ENCODE assay signal across 13 cellular contexts in genomic region chr21:37484535-37485474, GRCh38.
DNase-seq lines count a peak whose midpoint lies in the region; ATAC-seq and TF ChIP-seq lines count a peak whose summit lies in the region.
"Had no signal": no experiment of that assay in that cellular context is flagged by ENCODE, and none has a peak within 500 bp of the region (broad histone marks: within the 10 kb centered on the region; RNA-seq: fewer than 3 reads in every experiment).

No MANE protein-coding gene starts in this region.

- H3K27me3 ChIP-seq in right atrium auricular region (no peaks in the 10 kb centered on the region), left lung (no peaks in the 10 kb centered on the region)
- H3K27me3 ChIP-seq: uterus had no signal

- H3K4me3 ChIP-seq in right atrium auricular region (no peak overlapping the region), left lung (no peak overlapping the region)
- H3K4me3 ChIP-seq: uterus had no signal

- intact Hi-C loops in Right ventricle myocardium superior (cut with DNase I) (no loop called here), left cardiac atrium (cut with DNase I) (no loop called here), left lung (cut with DNase I) (no loop called here)

- H3K9me3 ChIP-seq in right atrium auricular region (no peaks in the 10 kb centered on the region), left lung (no peaks in the 10 kb centered on the region)
- H3K9me3 ChIP-seq: uterus had no signal

- H3K27ac ChIP-seq in right atrium auricular region (peak overlapping the region in 1 of 2 donors; percentile 35), left lung (peak overlapping the region in 1 of 2 donors; percentile 34)
- H3K27ac ChIP-seq: uterus had no signal

- DNase-seq in Right ventricle myocardium superior = no peak
- DNase-seq in right atrium auricular region (ENCODE audit: low spot score) = no peak
- DNase-seq in astrocyte of the hippocampus (ENCODE audit: low read depth, low spot score) = peak; percentile 9
- no peak for DNase-seq in left cardiac atrium
- DNase-seq in MV-4-11 (lab: John Stamatoyannopoulos, UW) = no peak
- DNase-seq in COLO829 (ENCODE audit: low spot score) = no peak
- DNase-seq in left lung = no peak
- no peak for DNase-seq in stimulated activated CD4-positive, alpha-beta T cell treated with anti-CD3 and anti-CD28 coated beads, Interleukin-2, amount 100 ng/mL, for 48 hours
- DNase-seq: activated CD4-positive, alpha-beta T cell treated with anti-CD3 and anti-CD28 coated beads, Interleukin-2, amount 50 U/mL, for 4 hours; hippocampal formation; NCI-H1105 treated with DMSO at 0.1 percent for 48 hours; T1000; uterus had no signal

- H3K4me1 ChIP-seq in right atrium auricular region = peaks cover 0 to 10% of the 10 kb centered on the region in 2 donors
- H3K4me1 ChIP-seq in left lung = peaks cover 0 to 10% of the 10 kb centered on the region in 2 donors

- TF ChIP-seq CTCF in right atrium auricular region (IDR thresholded peaks at IDR 0.05) (no peak), left lung (IDR thresholded peaks at IDR 0.05) (no peak)

- peaks cover 35% of the 10 kb centered on the region for H3K36me3 ChIP-seq in right atrium auricular region
- H3K36me3 ChIP-seq in left lung = peaks cover 0 to 51% of the 10 kb centered on the region in 2 donors
- H3K36me3 ChIP-seq: uterus had no signal

- peak; percentile 73 for ATAC-seq in Right ventricle myocardium superior (ENCODE audit: poor library complexity)
- ATAC-seq in left cardiac atrium = peak; percentile 46 to 65
- ATAC-seq in left lung = no peak
